8 cellular contexts compared by ENCODE assay signal in genomic region chr5:42756630-42757601, GRCh38. TPM values are rescaled to one million over a fixed set of nuclear protein-coding genes. Genes with fewer than 3 reads are reported as not detected.
A peak's percentile ranks its signal among the peaks of the same experiment; 100 is the strongest.
DNase-seq lines count a peak whose midpoint lies in the region; ATAC-seq, FAIRE-seq and TF ChIP-seq lines count a peak whose summit lies in the region.

A gene with protein sequence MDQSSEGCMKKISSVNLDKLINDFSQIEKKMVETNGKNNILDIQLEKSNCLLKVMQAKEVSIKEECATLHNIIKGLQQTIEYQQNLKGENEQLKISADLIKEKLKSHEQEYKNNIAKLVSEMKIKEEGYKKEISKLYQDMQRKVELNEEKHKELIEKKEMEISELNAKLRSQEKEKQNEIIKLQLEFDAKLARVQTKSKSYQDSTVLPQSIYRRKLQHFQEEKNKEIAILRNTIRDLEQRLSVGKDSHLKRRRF (plus strand): TSS chr5:42756818. CDS start chr5:42759122, 2,304 bp downstream.

- POLR2A ChIA-PET in HEK293T (lab: Yijun Ruan, JAX): no interaction called here

- H3K27ac ChIP-seq in SK-N-MC: no peak within 1 kb of the TSS
- H3K27ac ChIP-seq in adrenal gland: no peak within 1 kb of the TSS

- peaks cover 0 to 9% of the 10 kb centered on the region in 2 donors for H3K4me1 ChIP-seq in adrenal gland (replicated peaks in 1 of 2)

- no peaks in the 10 kb centered on the region for H3K27me3 ChIP-seq in adrenal gland

- peak; percentile 86 for ATAC-seq in HG02852 (IDR thresholded peaks at IDR 0.05; ENCODE audit: unreplicated experiment)

- H3K4me3 ChIP-seq in SK-N-MC (peak within 1 kb of the TSS; percentile 82), adrenal gland (peak within 1 kb of the TSS in 1 of 4 donors; percentile 34)

- peak within 1 kb of the TSS; percentile 79 for H3K9ac ChIP-seq in SK-N-MC (ENCODE audit: insufficient read length)

- TF ChIP-seq POLR2A in GM12891 (IDR thresholded peaks at IDR 0.05; ENCODE audit: low read depth, low read length): peak; percentile 45; the same call in 1 of the 2 replicates
- no peak for TF ChIP-seq POLR2A in adrenal gland (IDR thresholded peaks at IDR 0.05)

- CTCF ChIA-PET in HEK293T (lab: Yijun Ruan, JAX): no interaction called here

- no peak for TF ChIP-seq CTCF in adrenal gland (IDR thresholded peaks at IDR 0.05)

- H3K9me3 ChIP-seq in SK-N-MC (ENCODE audit: low read depth, low read length): no peaks in the 10 kb centered on the region
- no peaks in the 10 kb centered on the region for H3K9me3 ChIP-seq in adrenal gland (replicated peaks in 1 of 3)

- intact Hi-C loops in adrenal gland (cut with DNase I): no loop called here

- H3K36me3 ChIP-seq in SK-N-MC (ENCODE audit: insufficient read depth, low read length) (peaks cover 22% of the 10 kb centered on the region), adrenal gland (replicated peaks in 1 of 2) (no peaks in the 10 kb centered on the region)

- DNase-seq in GM12891 (ENCODE audit: insufficient read length, low spot score): peak; percentile 34
- DNase-seq in SK-N-MC (ENCODE audit: low read depth, low spot score): peak; percentile 40
- DNase-seq in adrenal gland: peak in 5 of 7 donors; percentile 8 to 62 (median 19)
- peak; percentile 18 for DNase-seq in inferior parietal cortex (ENCODE audit: extremely low spot score)
- DNase-seq in stimulated activated CD4-positive, alpha-beta T cell treated with anti-CD3 and anti-CD28 coated beads, Interleukin-4, amount 100 ng/mL, for 48 hours (ENCODE audit: low read depth in 2 of 2): peak; percentile 29 to 46
- no peak for DNase-seq in NK-92 (lab: John Stamatoyannopoulos, UW; ENCODE audit: unreplicated experiment)
- no peak for DNase-seq in HEK293T (ENCODE audit: extremely low spot score)

- FAIRE-seq in GM12891 (lab: Jason Lieb, UNC): peak; percentile 69

- WGBS in adrenal gland, 4 donors: 22 to 32% (median 25%) methylated on average over 35 of the region's 35 CpGs

TF ChIP-seq in GM12891, 5 proteins besides CTCF, POLR2A, EP300 and RAD21:
- TF ChIP-seq TAF1 (IDR thresholded peaks at IDR 0.05; ENCODE audit: low read depth, low read length): peak; percentile 54; the same call in 1 of the 2 replicates
- TF ChIP-seq POLR2AphosphoS5 (IDR thresholded peaks at IDR 0.05; ENCODE audit: low read depth, low read length): peak; percentile 45; the same call in 1 of the 2 replicates
- no peak for TF ChIP-seq PAX5 (IDR thresholded peaks at IDR 0.05; ENCODE audit: insufficient read depth, low read length, severe bottlenecking)
- TF ChIP-seq SPI1 (IDR thresholded peaks at IDR 0.05; ENCODE audit: low read depth, low read length): peak; percentile 73

TF ChIP-seq in HEK293T, 16 proteins besides CTCF, POLR2A, EP300 and RAD21:
- TF ChIP-seq ELF4 (IDR thresholded peaks at IDR 0.05) (no peak), BHLHE40 (IDR thresholded peaks at IDR 0.05; ENCODE audit: borderline replicate concordance) (no peak), TARDBP (IDR thresholded peaks at IDR 0.05) (no peak), SUZ12 (IDR thresholded peaks at IDR 0.05) (no peak), PKNOX1 (IDR thresholded peaks at IDR 0.05) (no peak)

RNA-seq across cellular contexts. Expression of the gene that starts here (rescaled TPM):
- 7.2 TPM for polyA plus RNA-seq in GM12891 (2012; ENCODE audit: low read depth, missing spikeins)
- total RNA-seq in adrenal gland: 1 to 10 TPM in 3 of 8 donors, under 1 TPM in 4, not detected in 1; 0.26 to 1.5 (median 0.65) TPM
- polyA plus RNA-seq in adrenal gland: 1 to 10 TPM in 2 of 3 donors, under 1 TPM in 1; 0.61 to 1.9 (median 1.8) TPM

Comparison
In these comparisons a context has a peak if more than half of its experiments do, and no peak if none do; other contexts are left out.
1. DNase-seq: peak in GM12891 (single experiment), SK-N-MC (single experiment), adrenal gland (5 of 7), inferior parietal cortex (single experiment) and stimulated activated CD4-positive, alpha-beta T cell treated with anti-CD3 and anti-CD28 coated beads, Interleukin-4, amount 100 ng/mL, for 48 hours (2 of 2); none in NK-92 (single experiment) and HEK293T (single experiment).